Comparison of ENCODE assay signal across 1 cellular context in genomic region chr19:43562698-43563241, GRCh38.
TF ChIP-seq lines count a peak whose summit lies in the region.

No MANE protein-coding gene starts in this region.

TF ChIP-seq in HCT116, 20 proteins besides CTCF, POLR2A, EP300 and RAD21:
- no peak for TF ChIP-seq ZFX (IDR thresholded peaks at IDR 0.05)
- TF ChIP-seq, protein P1, sequence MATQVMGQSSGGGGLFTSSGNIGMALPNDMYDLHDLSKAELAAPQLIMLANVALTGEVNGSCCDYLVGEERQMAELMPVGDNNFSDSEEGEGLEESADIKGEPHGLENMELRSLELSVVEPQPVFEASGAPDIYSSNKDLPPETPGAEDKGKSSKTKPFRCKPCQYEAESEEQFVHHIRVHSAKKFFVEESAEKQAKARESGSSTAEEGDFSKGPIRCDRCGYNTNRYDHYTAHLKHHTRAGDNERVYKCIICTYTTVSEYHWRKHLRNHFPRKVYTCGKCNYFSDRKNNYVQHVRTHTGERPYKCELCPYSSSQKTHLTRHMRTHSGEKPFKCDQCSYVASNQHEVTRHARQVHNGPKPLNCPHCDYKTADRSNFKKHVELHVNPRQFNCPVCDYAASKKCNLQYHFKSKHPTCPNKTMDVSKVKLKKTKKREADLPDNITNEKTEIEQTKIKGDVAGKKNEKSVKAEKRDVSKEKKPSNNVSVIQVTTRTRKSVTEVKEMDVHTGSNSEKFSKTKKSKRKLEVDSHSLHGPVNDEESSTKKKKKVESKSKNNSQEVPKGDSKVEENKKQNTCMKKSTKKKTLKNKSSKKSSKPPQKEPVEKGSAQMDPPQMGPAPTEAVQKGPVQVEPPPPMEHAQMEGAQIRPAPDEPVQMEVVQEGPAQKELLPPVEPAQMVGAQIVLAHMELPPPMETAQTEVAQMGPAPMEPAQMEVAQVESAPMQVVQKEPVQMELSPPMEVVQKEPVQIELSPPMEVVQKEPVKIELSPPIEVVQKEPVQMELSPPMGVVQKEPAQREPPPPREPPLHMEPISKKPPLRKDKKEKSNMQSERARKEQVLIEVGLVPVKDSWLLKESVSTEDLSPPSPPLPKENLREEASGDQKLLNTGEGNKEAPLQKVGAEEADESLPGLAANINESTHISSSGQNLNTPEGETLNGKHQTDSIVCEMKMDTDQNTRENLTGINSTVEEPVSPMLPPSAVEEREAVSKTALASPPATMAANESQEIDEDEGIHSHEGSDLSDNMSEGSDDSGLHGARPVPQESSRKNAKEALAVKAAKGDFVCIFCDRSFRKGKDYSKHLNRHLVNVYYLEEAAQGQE (IDR thresholded peaks at IDR 0.05; ENCODE audit: low read depth): no peak
- TF ChIP-seq POLR2AphosphoS5 (IDR thresholded peaks at IDR 0.05; ENCODE audit: low read depth, low read length): no peak
- no peak for TF ChIP-seq FOSL1 (IDR thresholded peaks at IDR 0.05; ENCODE audit: low read depth)
- TF ChIP-seq, protein P2, sequence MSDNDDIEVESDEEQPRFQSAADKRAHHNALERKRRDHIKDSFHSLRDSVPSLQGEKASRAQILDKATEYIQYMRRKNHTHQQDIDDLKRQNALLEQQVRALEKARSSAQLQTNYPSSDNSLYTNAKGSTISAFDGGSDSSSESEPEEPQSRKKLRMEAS (IDR thresholded peaks at IDR 0.05): no peak
- no peak for TF ChIP-seq ZNF274 (IDR thresholded peaks at IDR 0.05; ENCODE audit: low read depth, low read length)
- TF ChIP-seq EGR1 (IDR thresholded peaks at IDR 0.05; ENCODE audit: low read depth): no peak
- TF ChIP-seq CBX3 (IDR thresholded peaks at IDR 0.05; ENCODE audit: low read depth): no peak
- no peak for TF ChIP-seq ATF3 (IDR thresholded peaks at IDR 0.05)
- TF ChIP-seq TCF7L2 (IDR thresholded peaks at IDR 0.05; ENCODE audit: borderline replicate concordance, extremely low read depth, insufficient read depth, insufficient read length): no peak
- TF ChIP-seq, protein P3, sequence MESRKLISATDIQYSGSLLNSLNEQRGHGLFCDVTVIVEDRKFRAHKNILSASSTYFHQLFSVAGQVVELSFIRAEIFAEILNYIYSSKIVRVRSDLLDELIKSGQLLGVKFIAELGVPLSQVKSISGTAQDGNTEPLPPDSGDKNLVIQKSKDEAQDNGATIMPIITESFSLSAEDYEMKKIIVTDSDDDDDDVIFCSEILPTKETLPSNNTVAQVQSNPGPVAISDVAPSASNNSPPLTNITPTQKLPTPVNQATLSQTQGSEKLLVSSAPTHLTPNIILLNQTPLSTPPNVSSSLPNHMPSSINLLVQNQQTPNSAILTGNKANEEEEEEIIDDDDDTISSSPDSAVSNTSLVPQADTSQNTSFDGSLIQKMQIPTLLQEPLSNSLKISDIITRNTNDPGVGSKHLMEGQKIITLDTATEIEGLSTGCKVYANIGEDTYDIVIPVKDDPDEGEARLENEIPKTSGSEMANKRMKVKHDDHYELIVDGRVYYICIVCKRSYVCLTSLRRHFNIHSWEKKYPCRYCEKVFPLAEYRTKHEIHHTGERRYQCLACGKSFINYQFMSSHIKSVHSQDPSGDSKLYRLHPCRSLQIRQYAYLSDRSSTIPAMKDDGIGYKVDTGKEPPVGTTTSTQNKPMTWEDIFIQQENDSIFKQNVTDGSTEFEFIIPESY (IDR thresholded peaks at IDR 0.05; ENCODE audit: extremely low read depth, insufficient replicate concordance, low read length): no peak
- TF ChIP-seq SIN3A (IDR thresholded peaks at IDR 0.05; ENCODE audit: low read depth): no peak
- no peak for TF ChIP-seq CEBPB (IDR thresholded peaks at IDR 0.05; ENCODE audit: low read depth)
- TF ChIP-seq ELF1 (IDR thresholded peaks at IDR 0.05; ENCODE audit: borderline replicate concordance, low read depth): no peak
- no peak for TF ChIP-seq EZH2phosphoT487 (IDR thresholded peaks at IDR 0.05; ENCODE audit: borderline replicate concordance)
- no peak for TF ChIP-seq SRF (IDR thresholded peaks at IDR 0.05; ENCODE audit: low read depth)
